2 cellular contexts compared by ENCODE assay signal in genomic region chr11:64619196-64619595, GRCh38.
TF ChIP-seq lines count a peak whose summit lies in the region.

No MANE protein-coding gene starts in this region.

TF ChIP-seq in HCT116, 20 proteins besides CTCF, POLR2A, EP300 and RAD21 (continued from another document):
- TF ChIP-seq MAX (IDR thresholded peaks at IDR 0.05) (no peak), FOSL1 (IDR thresholded peaks at IDR 0.05; ENCODE audit: low read depth) (no peak), ZBTB33 (IDR thresholded peaks at IDR 0.05; ENCODE audit: extremely low read depth, insufficient replicate concordance, low read length) (no peak), REST (IDR thresholded peaks at IDR 0.05; ENCODE audit: low read depth) (no peak), ATF3 (IDR thresholded peaks at IDR 0.05) (no peak), EGR1 (IDR thresholded peaks at IDR 0.05; ENCODE audit: low read depth) (no peak), SRF (IDR thresholded peaks at IDR 0.05; ENCODE audit: low read depth) (no peak), EZH2 (IDR thresholded peaks at IDR 0.05) (no peak), TCF7L2 (IDR thresholded peaks at IDR 0.05; ENCODE audit: borderline replicate concordance, extremely low read depth, insufficient read depth, insufficient read length) (no peak), CBX3 (IDR thresholded peaks at IDR 0.05; ENCODE audit: low read depth) (no peak), CEBPB (IDR thresholded peaks at IDR 0.05; ENCODE audit: low read depth) (no peak), ZFX (IDR thresholded peaks at IDR 0.05) (no peak), ELF1 (IDR thresholded peaks at IDR 0.05; ENCODE audit: borderline replicate concordance, low read depth) (no peak), ZNF274 (IDR thresholded peaks at IDR 0.05; ENCODE audit: low read depth, low read length) (no peak), POLR2AphosphoS5 (IDR thresholded peaks at IDR 0.05; ENCODE audit: low read depth, low read length) (no peak), SIN3A (IDR thresholded peaks at IDR 0.05; ENCODE audit: low read depth) (no peak), YY1 (IDR thresholded peaks at IDR 0.05; ENCODE audit: extremely low read depth, insufficient replicate concordance, low read depth, low read length) (no peak), SP1 (IDR thresholded peaks at IDR 0.05; ENCODE audit: low read depth) (no peak), JUND (IDR thresholded peaks at IDR 0.05) (no peak)
TF ChIP-seq in HCT116: peak in this region for 0.

TF ChIP-seq in K562, 482 proteins besides CTCF, POLR2A, EP300 and RAD21 (continued from another document):
- TF ChIP-seq RBM17 (IDR thresholded peaks at IDR 0.05; ENCODE audit: borderline replicate concordance, low read depth, low read length) (no peak), RFX5 (IDR thresholded peaks at IDR 0.05; ENCODE audit: low read depth, low read length) (no peak), ID3 (CRISPR knock-in tag; IDR thresholded peaks at IDR 0.05) (no peak), ID3 (tag; IDR thresholded peaks at IDR 0.05) (no peak), FOXA3 (CRISPR knock-in tag; conservative IDR thresholded peaks at IDR 0.05 in 1 of 2, IDR thresholded peaks at IDR 0.05 in 1 of 2) (no peak), BMI1 (IDR thresholded peaks at IDR 0.05; ENCODE audit: low read length) (no peak), KDM4B (IDR thresholded peaks at IDR 0.05; ENCODE audit: borderline replicate concordance in 2 of 2, low read depth in 1 of 2) (no peak), TSHZ1 (CRISPR knock-in tag; IDR thresholded peaks at IDR 0.05) (no peak), THRA (IDR thresholded peaks at IDR 0.05) (no peak), MNT (conservative IDR thresholded peaks at IDR 0.05) (no peak), CREM (IDR thresholded peaks at IDR 0.05; ENCODE audit: low read depth) (no peak), ZNF740 (CRISPR knock-in tag; IDR thresholded peaks at IDR 0.05) (no peak), ZNF740 (tag; IDR thresholded peaks at IDR 0.05) (no peak), ZNF239 (CRISPR knock-in tag; IDR thresholded peaks at IDR 0.05) (no peak), ETV6 (IDR thresholded peaks at IDR 0.05; ENCODE audit: borderline replicate concordance in 1 of 2, low read depth in 2 of 2, low read length in 1 of 2) (no peak), ETV6 (CRISPR knock-in tag; IDR thresholded peaks at IDR 0.05; ENCODE audit: borderline replicate concordance) (no peak), PYGO2 (tag; IDR thresholded peaks at IDR 0.05) (no peak), ZNF311 (CRISPR knock-in tag; IDR thresholded peaks at IDR 0.05) (no peak), RB1 (IDR thresholded peaks at IDR 0.05; ENCODE audit: low read depth) (no peak)
